In genomic region chr7:23293500-23294073, GRCh38 we compare ENCODE assay signal across 24 cellular contexts. TPM values are rescaled to one million over a fixed set of nuclear protein-coding genes. Genes with fewer than 3 reads are reported as not detected.
"Had no signal": no experiment of that assay in that cellular context is flagged by ENCODE, and none has a peak within 500 bp of the region (broad histone marks: within the 10 kb centered on the region; RNA-seq: fewer than 3 reads in every experiment).

No MANE protein-coding gene starts in this region.

- H3K9me3 ChIP-seq: adrenal gland, ascending aorta, colonic mucosa, gastroesophageal sphincter, lower lobe of right lung, neutrophil, pancreas, upper lobe of left lung had no signal

- DNase-seq: activated CD4-positive, alpha-beta T cell treated with anti-CD3 and anti-CD28 coated beads, Interleukin-2, amount 10 ng/mL, durations not matched to agents 7 days and 5 days; activated CD4-positive, CD25-positive, alpha-beta regulatory T cell treated with anti-CD3 and anti-CD28 coated beads, Interleukin-2, amount 50 U/mL, for 72 hours; activated CD8-positive, alpha-beta memory T cell treated with anti-CD3 and anti-CD28 coated beads, Interleukin-2, amount 10 ng/mL, durations not matched to agents 7 days and 5 days; activated CD8-positive, alpha-beta T cell treated with anti-CD3 and anti-CD28 coated beads for 36 hours; activated gamma-delta T cell treated with Interleukin-2 at 50 U/mL for 16 hours; activated T-cell treated with anti-CD3 and anti-CD28 coated beads for 4 hours; adrenal gland; colonic mucosa; dorsolateral prefrontal cortex; effector memory CD8-positive, alpha-beta T cell; head of caudate nucleus; hypothalamus; left colon; lower lobe of right lung; pancreas; right cardiac atrium; stimulated activated CD4-positive, alpha-beta T cell treated with anti-CD3 and anti-CD28 coated beads, Interleukin-12 subunit alpha, Interleukin-12 subunit beta, amount 100 ng/mL, for 4 hours; stimulated activated CD4-positive, alpha-beta T cell treated with anti-CD3 and anti-CD28 coated beads, Interleukin-4, amount 100 ng/mL, for 4 hours; stimulated activated naive CD8-positive, alpha-beta T cell treated with anti-CD3 and anti-CD28 coated beads, Interleukin-15, Interleukin-2, amounts not matched to agents 100 U/mL and 50 U/mL, for 24 hours had no signal

- H3K27me3 ChIP-seq: adrenal gland, ascending aorta, colonic mucosa, neutrophil, pancreas, upper lobe of left lung had no signal

- H3K27ac ChIP-seq: adrenal gland, ascending aorta, colonic mucosa, dorsolateral prefrontal cortex, gastroesophageal sphincter, lower lobe of right lung, neutrophil, pancreas, upper lobe of left lung had no signal

- H3K4me1 ChIP-seq: colonic mucosa, pancreas had no signal

- ATAC-seq: activated CD8-positive, alpha-beta memory T cell treated with anti-CD3 and anti-CD28 coated beads, Interleukin-2, amount 10 ng/mL, durations not matched to agents 7 days and 5 days; activated CD8-positive, alpha-beta T cell treated with anti-CD3 and anti-CD28 coated beads for 36 hours; effector memory CD8-positive, alpha-beta T cell; gastroesophageal sphincter; left colon; lower lobe of right lung; natural killer cell treated with Interleukin-12 subunit alpha and Interleukin-12 subunit beta and Interleukin-15 and Interleukin-18, amount 100 ng/mL, for 72 hours; pancreas; right cardiac atrium; stimulated activated naive CD8-positive, alpha-beta T cell treated with anti-CD3 and anti-CD28 coated beads, Interleukin-15, Interleukin-2, amounts not matched to agents 100 U/mL and 50 U/mL, for 24 hours had no signal

- H3K4me3 ChIP-seq: adrenal gland, ascending aorta, colonic mucosa, dorsolateral prefrontal cortex, gastroesophageal sphincter, lower lobe of right lung, pancreas, upper lobe of left lung had no signal

- H3K36me3 ChIP-seq: adrenal gland, ascending aorta, colonic mucosa, gastroesophageal sphincter, lower lobe of right lung, neutrophil, pancreas, upper lobe of left lung had no signal

RNA-seq across cellular contexts. Expression of gene GPNMB, which starts 47.0 kb away (rescaled TPM):
- total RNA-seq: activated CD4-positive, alpha-beta T cell treated with anti-CD3 and anti-CD28 coated beads, Interleukin-2, amount 10 ng/mL, durations not matched to agents 7 days and 5 days; natural killer cell treated with Interleukin-12 subunit alpha and Interleukin-12 subunit beta and Interleukin-15 and Interleukin-18, amount 100 ng/mL, for 72 hours had no signal
